In genomic region chr7:83321011-83321410, GRCh38 we compare ENCODE assay signal across 24 cellular contexts.
"Had no signal": no experiment of that assay in that cellular context is flagged by ENCODE, and none has a peak within 500 bp of the region (broad histone marks: within the 10 kb centered on the region; RNA-seq: fewer than 3 reads in every experiment).

No MANE protein-coding gene starts in this region.

- DNase-seq: naive thymus-derived CD4-positive, alpha-beta T cell; natural killer cell; pancreas; right cardiac atrium; right lobe of liver; sigmoid colon; small intestine; stimulated activated CD4-positive, alpha-beta T cell treated with anti-CD3 and anti-CD28 coated beads, Interleukin-15, amount 100 ng/mL, for 24 hours; stimulated activated CD4-positive, alpha-beta T cell treated with anti-CD3 and anti-CD28 coated beads, Interleukin-2, amount 100 ng/mL, for 24 hours; stimulated activated CD4-positive, alpha-beta T cell treated with anti-CD3 and anti-CD28 coated beads, Interleukin-2, amount 100 ng/mL, for 48 hours; stimulated activated CD4-positive, alpha-beta T cell treated with anti-CD3 and anti-CD28 coated beads, Interleukin-4, amount 100 ng/mL, for 24 hours; stimulated activated naive B cell treated with anti-CD40 and anti-IgM and Interleukin-4, amounts not matched to agents 10 μg/mL and 1 μg/mL and 100 μg/mL, for 72 hours; stimulated activated naive CD8-positive, alpha-beta T cell treated with anti-CD3 and anti-CD28 coated beads, Interleukin-15, amount 100 ng/mL, for 72 hours; stimulated activated naive CD8-positive, alpha-beta T cell treated with anti-CD3 and anti-CD28 coated beads, Interleukin-15, Interleukin-2, amounts not matched to agents 100 U/mL and 50 U/mL, for 24 hours; substantia nigra; testis; tibial artery; transverse colon; upper lobe of right lung; uterus had no signal

- H3K36me3 ChIP-seq: neutrophil, pancreas, prostate gland, right lobe of liver, sigmoid colon, suprapubic skin, tibial artery, transverse colon, upper lobe of right lung, uterus had no signal

- H3K27me3 ChIP-seq: neutrophil, right lobe of liver, sigmoid colon, suprapubic skin, testis, tibial artery, transverse colon, upper lobe of right lung, uterus had no signal

- H3K9me3 ChIP-seq: neutrophil, pancreas, prostate gland, right lobe of liver, sigmoid colon, suprapubic skin, testis, tibial artery, transverse colon, upper lobe of right lung, uterus had no signal

- H3K4me3 ChIP-seq: pancreas, prostate gland, right lobe of liver, sigmoid colon, suprapubic skin, testis, tibial artery, transverse colon, upper lobe of right lung, uterus had no signal

- ATAC-seq: naive thymus-derived CD4-positive, alpha-beta T cell; natural killer cell; pancreas; right cardiac atrium; right lobe of liver; stimulated activated effector memory CD8-positive, alpha-beta T cell treated with anti-CD3 and anti-CD28 coated beads, Interleukin-12 subunit alpha, Interleukin-12 subunit beta, amount 100 ng/mL, for 72 hours; stimulated activated naive B cell treated with anti-CD40 and anti-IgM and Interleukin-4, amounts not matched to agents 10 μg/mL and 1 μg/mL and 100 μg/mL, for 72 hours; stimulated activated naive CD8-positive, alpha-beta T cell treated with anti-CD3 and anti-CD28 coated beads, Interleukin-15, amount 100 ng/mL, for 72 hours; stimulated activated naive CD8-positive, alpha-beta T cell treated with anti-CD3 and anti-CD28 coated beads, Interleukin-15, Interleukin-2, amounts not matched to agents 100 U/mL and 50 U/mL, for 24 hours; upper lobe of right lung had no signal

- H3K27ac ChIP-seq: neutrophil, pancreas, prostate gland, right lobe of liver, sigmoid colon, suprapubic skin, testis, tibial artery, transverse colon, upper lobe of right lung, uterus had no signal
